Comparison of ENCODE assay signal across 23 cellular contexts in the genomic region with DNA sequence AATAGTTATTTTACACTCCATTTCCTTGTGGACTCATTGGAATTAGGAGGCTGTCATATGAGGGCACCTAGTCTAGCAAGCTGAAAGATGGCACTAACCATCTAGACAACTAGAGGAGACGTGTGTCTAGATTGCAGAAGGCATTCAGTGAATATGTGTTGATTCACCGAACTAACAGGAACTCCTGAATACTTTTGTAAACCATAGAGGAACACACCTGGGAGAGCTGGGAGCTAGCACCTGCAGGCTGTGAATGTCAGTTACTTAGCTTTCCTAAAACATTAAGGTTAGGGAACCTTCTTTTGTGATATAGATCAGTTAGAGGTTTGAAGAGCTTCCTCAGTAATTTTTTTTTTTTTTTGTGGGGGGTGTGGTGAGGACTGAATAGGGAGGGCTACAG. TPM values are rescaled to one million over a fixed set of nuclear protein-coding genes. Genes with fewer than 3 reads are reported as not detected.
"Had no signal": no experiment of that assay in that cellular context is flagged by ENCODE, and none has a peak within 500 bp of the region (broad histone marks: within the 10 kb centered on the region; RNA-seq: fewer than 3 reads in every experiment).

No MANE protein-coding gene starts in this region.

- H3K27ac ChIP-seq: lower lobe of right lung, ovary, sigmoid colon, spleen, stomach, testis, upper lobe of right lung had no signal

- H3K4me1 Mint-ChIP-seq: activated naive CD8-positive, alpha-beta T cell treated with anti-CD3 and anti-CD28 coated beads, Interleukin-2, amount 50 U/mL, for 24 hours had no signal

- H3K36me3 ChIP-seq: lower lobe of right lung, ovary, sigmoid colon, spleen, stomach, upper lobe of right lung had no signal

- H3K9me3 Mint-ChIP-seq: activated naive CD8-positive, alpha-beta T cell treated with anti-CD3 and anti-CD28 coated beads, Interleukin-2, amount 50 U/mL, for 24 hours; neural crest cell; T-helper 2 cell treated with Interferon-gamma antibody and Interleukin-4, amounts not matched to agents 5 μg/mL and 100 μg/mL, for 36 hours had no signal

- H3K27ac Mint-ChIP-seq: activated naive CD8-positive, alpha-beta T cell treated with anti-CD3 and anti-CD28 coated beads, Interleukin-2, amount 50 U/mL, for 24 hours; T-helper 2 cell treated with Interferon-gamma antibody and Interleukin-4, amounts not matched to agents 5 μg/mL and 100 μg/mL, for 36 hours had no signal

- H3K4me3 ChIP-seq: lower lobe of right lung, ovary, sigmoid colon, spleen, stomach, testis, upper lobe of right lung had no signal

- H3K27me3 ChIP-seq: ovary, testis, upper lobe of right lung had no signal

- H3K4me1 ChIP-seq: testis had no signal

- H3K4me3 Mint-ChIP-seq: activated naive CD8-positive, alpha-beta T cell treated with anti-CD3 and anti-CD28 coated beads, Interleukin-2, amount 50 U/mL, for 24 hours; neural crest cell; T-helper 2 cell treated with Interferon-gamma antibody and Interleukin-4, amounts not matched to agents 5 μg/mL and 100 μg/mL, for 36 hours had no signal

- DNase-seq: activated CD4-positive, CD25-positive, alpha-beta regulatory T cell treated with anti-CD3 and anti-CD28 coated beads, Interleukin-2, amount 50 U/mL, for 72 hours; activated naive CD4-positive, alpha-beta T cell treated with Interleukin-2 at 50 U/mL for 16 hours; activated naive CD8-positive, alpha-beta T cell treated with anti-CD3 and anti-CD28 coated beads, Interleukin-2, amount 50 U/mL, for 24 hours; activated T-cell treated with anti-CD3 and anti-CD28 coated beads for 4 hours; aorta; hippocampal formation; left colon; lower lobe of right lung; midbrain; ovary; sigmoid colon; spleen; stomach; testis; upper lobe of right lung had no signal

- ATAC-seq: activated naive CD8-positive, alpha-beta T cell treated with anti-CD3 and anti-CD28 coated beads, Interleukin-2, amount 50 U/mL, for 24 hours; esophagus mucosa; left colon; lower lobe of right lung; upper lobe of right lung had no signal

- H3K9me3 ChIP-seq: lower lobe of right lung, ovary, sigmoid colon, spleen, stomach, testis, upper lobe of right lung had no signal

RNA-seq across cellular contexts. Expression of a gene that starts 7.7 kb away (rescaled TPM):
- total RNA-seq: activated CD8-positive, alpha-beta memory T cell treated with anti-CD3 and anti-CD28 coated beads for 36 hours; aorta; chondrocyte; dermis microvascular lymphatic vessel endothelial cell; esophagus mucosa; glomerular endothelial cell; left colon; lower lobe of right lung; myocyte; neural crest cell; ovary; sigmoid colon; spleen; stomach; upper lobe of right lung had no signal
- polyA plus RNA-seq: aorta, ovary, sigmoid colon, spleen had no signal
